8 cellular contexts compared by ENCODE assay signal in genomic region chr19:52638601-52639000, GRCh38. TPM values are rescaled to one million over a fixed set of nuclear protein-coding genes. Genes with fewer than 3 reads are reported as not detected.
DNase-seq lines count a peak whose midpoint lies in the region; ATAC-seq and TF ChIP-seq lines count a peak whose summit lies in the region.

No MANE protein-coding gene starts in this region.

- no peaks in the 10 kb centered on the region for H3K27me3 Mint-ChIP-seq in naive thymus-derived CD8-positive, alpha-beta T cell

- TF ChIP-seq POLR2A in esophagus muscularis mucosa (IDR thresholded peaks at IDR 0.05; ENCODE audit: low read depth), result no peak

- H3K4me1 ChIP-seq in ES-I3 (ENCODE audit: insufficient read depth, low read length) (no peaks in the 10 kb centered on the region), esophagus muscularis mucosa (peaks cover 13 to 21% (median 19%) of the 10 kb centered on the region in 4 donors)

- H3K4me3 ChIP-seq in H7 (ENCODE audit: insufficient read depth, low read depth, low read length) (peak overlapping the region; percentile 20), SK-N-MC (peak overlapping the region; percentile 90; the same call in 1 of the 2 replicates), esophagus muscularis mucosa (peak overlapping the region; percentile 65 to 76 (median 74))

- ATAC-seq in naive thymus-derived CD8-positive, alpha-beta T cell, result peak in 1 of 2 donors; percentile 4
- ATAC-seq in GM18519 (IDR thresholded peaks at IDR 0.05; ENCODE audit: low FRiP score, unreplicated experiment), result no peak

- DNase-seq in H7, result peak; percentile 60
- DNase-seq in SK-N-MC (ENCODE audit: low read depth, low spot score), result no peak
- no peak for DNase-seq in esophagus muscularis mucosa (ENCODE audit: extremely low spot score)
- DNase-seq in naive thymus-derived CD8-positive, alpha-beta T cell, result no peak
- DNase-seq in dedifferentiated amniotic fluid mesenchymal stem cell (ENCODE audit: extremely low spot score), result no peak
- DNase-seq in NCI-H1436 treated with DMSO at 0.1 percent for 48 hours (lab: John Stamatoyannopoulos, UW), result no peak

- intact Hi-C loops in esophagus muscularis mucosa (cut with DNase I), result loop anchor here (2.0 to 5.0 kb wide), 2 partner anchors 36 to 52 kb away; no protein-coding TSS in a partner anchor

- TF ChIP-seq EP300 in esophagus muscularis mucosa (IDR thresholded peaks at IDR 0.05), result no peak

- H3K4me3 Mint-ChIP-seq in naive thymus-derived CD8-positive, alpha-beta T cell, result peak overlapping the region; percentile 91 to 99 (median 96)

- H3K27me3 ChIP-seq in H7 (ENCODE audit: control insufficient read depth, insufficient read depth, low read length), result no peaks in the 10 kb centered on the region
- H3K27me3 ChIP-seq in esophagus muscularis mucosa, result no peaks in the 10 kb centered on the region

- H3K9ac ChIP-seq in ES-I3 (ENCODE audit: low read depth, low read length) (peak overlapping the region; percentile 64), SK-N-MC (ENCODE audit: insufficient read length) (no peak overlapping the region)

- no peak overlapping the region for H3K27ac ChIP-seq in SK-N-MC
- peak overlapping the region; percentile 68 to 94 (median 86) for H3K27ac ChIP-seq in esophagus muscularis mucosa (replicated peaks in 1 of 4)

- H3K36me3 Mint-ChIP-seq in naive thymus-derived CD8-positive, alpha-beta T cell, result peaks cover 11 to 17% (median 11%) of the 10 kb centered on the region in 3 donors

- H3K9me3 ChIP-seq in ES-I3 (ENCODE audit: control insufficient read depth, insufficient read depth, low read length) (no peaks in the 10 kb centered on the region), SK-N-MC (ENCODE audit: low read depth, low read length) (no peaks in the 10 kb centered on the region), esophagus muscularis mucosa (no peaks in the 10 kb centered on the region)

- H3K4me1 Mint-ChIP-seq in naive thymus-derived CD8-positive, alpha-beta T cell, result peaks cover 14 to 32% (median 22%) of the 10 kb centered on the region in 4 donors

- WGBS in esophagus muscularis mucosa, result 2% methylated on average over 13 of the region's 14 CpGs

- TF ChIP-seq CTCF in esophagus muscularis mucosa (IDR thresholded peaks at IDR 0.05), result no peak

- peaks cover 0 to 54% (median 18%) of the 10 kb centered on the region in 9 donors for H3K9me3 Mint-ChIP-seq in naive thymus-derived CD8-positive, alpha-beta T cell

- POLR2A ChIA-PET in naive thymus-derived CD8-positive, alpha-beta T cell (lab: Charles Lee), result interaction anchor here (1.5 kb wide), 1 partner anchor 47 kb away, joined by 10 read pairs; no protein-coding TSS in a partner anchor

- H3K36me3 ChIP-seq in ES-I3 (ENCODE audit: insufficient read depth, low read length), result no peaks in the 10 kb centered on the region
- no peaks in the 10 kb centered on the region for H3K36me3 ChIP-seq in H7 (replicated peaks; ENCODE audit: control insufficient read depth, insufficient read depth, low read length)
- H3K36me3 ChIP-seq in SK-N-MC (ENCODE audit: insufficient read depth, low read length), result no peaks in the 10 kb centered on the region
- peaks cover 0 to 16% (median 8%) of the 10 kb centered on the region in 4 donors for H3K36me3 ChIP-seq in esophagus muscularis mucosa

- peak overlapping the region in 8 of 10 donors; percentile 32 to 100 (median 98) for H3K27ac Mint-ChIP-seq in naive thymus-derived CD8-positive, alpha-beta T cell

RNA-seq across cellular contexts. Expression of gene ZNF83, which starts 0.4 kb away (rescaled TPM):
- total RNA-seq in H7 (2014; rRNA removed; shearing (Covaris generic)), result 16.5 and 35.1 TPM in 2 replicates
- total RNA-seq in esophagus muscularis mucosa, result 10 to 100 TPM; 29.7 to 55.6 (median 34.1) TPM
- 100 to 1,000 TPM; 112 to 113 TPM for total RNA-seq in naive thymus-derived CD8-positive, alpha-beta T cell
- 10 to 100 TPM; 10.9 to 18.3 (median 13.8) TPM for polyA plus RNA-seq in naive thymus-derived CD8-positive, alpha-beta T cell

Comparison
In these comparisons a context has a peak if more than half of its experiments do, and no peak if none do; other contexts are left out.
1. H3K4me3 ChIP-seq: peak in every context shown above with its lines; median percentile 90 in SK-N-MC; 74 in esophagus muscularis mucosa; 20 in H7.